10 cellular contexts compared by ENCODE assay signal in the genomic region with DNA sequence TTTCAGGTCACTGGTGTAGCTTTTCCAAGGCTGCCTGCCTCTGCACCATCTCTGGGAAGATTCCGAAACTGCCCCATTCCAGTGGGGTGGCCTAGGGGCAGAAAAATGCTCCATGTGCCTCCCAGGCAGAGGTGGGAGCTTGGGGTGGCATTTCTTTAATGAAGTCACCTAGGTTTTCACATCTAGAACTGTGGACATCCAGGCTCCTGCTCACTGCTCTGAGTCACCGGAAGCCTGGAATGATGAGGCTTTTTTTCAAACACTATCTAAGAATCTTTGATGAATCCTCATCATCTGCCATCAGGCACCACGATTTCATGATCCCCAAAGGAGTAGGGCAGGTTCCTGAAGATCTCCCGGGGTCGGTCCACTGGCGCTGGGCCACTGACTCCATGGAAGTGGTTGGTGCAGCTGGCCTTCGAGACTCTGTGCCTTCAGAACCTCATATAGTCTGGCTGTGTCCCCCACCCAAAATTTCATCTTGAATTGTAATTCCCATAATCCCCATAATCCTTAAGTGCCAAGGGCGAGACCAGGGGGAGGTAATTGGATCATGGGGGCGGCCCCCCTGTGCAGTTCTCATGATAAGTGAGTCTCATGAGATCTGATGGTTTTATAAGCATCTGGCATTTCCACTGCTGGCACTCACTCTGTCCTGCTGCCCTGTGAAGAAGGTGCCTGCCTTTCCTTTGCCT. TPM values are rescaled to one million over a fixed set of nuclear protein-coding genes. Genes with fewer than 3 reads are reported as not detected.
DNase-seq lines count a peak whose midpoint lies in the region; ATAC-seq and TF ChIP-seq lines count a peak whose summit lies in the region.
"Had no signal": no experiment of that assay in that cellular context is flagged by ENCODE, and none has a peak within 500 bp of the region (broad histone marks: within the 10 kb centered on the region; RNA-seq: fewer than 3 reads in every experiment).

No MANE protein-coding gene starts in this region.

- DNase-seq in DMS53 (lab: John Stamatoyannopoulos, UW) (peak; percentile 30), DMS53 treated with DMSO at 0.1 percent for 48 hours (lab: John Stamatoyannopoulos, UW; ENCODE audit: unreplicated experiment) (no peak), ascending aorta (ENCODE audit: low spot score in 2 of 2) (no peak), kidney tubule cell (ENCODE audit: low spot score) (peak; percentile 75), type B pancreatic cell (ENCODE audit: extremely low spot score, unreplicated experiment) (no peak), NCI-H2196 treated with DMSO at 0.1 percent for 48 hours (lab: John Stamatoyannopoulos, UW; ENCODE audit: unreplicated experiment) (no peak), mucosa of descending colon (no peak)
- no peak for DNase-seq in activated T-cell treated with anti-CD3 and anti-CD28 coated beads, Interleukin-2, amount 50 U/mL, for 24 hours
- DNase-seq: activated T-cell treated with anti-CD3 and anti-CD28 coated beads for 4 hours; stimulated activated naive B cell treated with anti-CD40 and anti-IgM and Interleukin-4, amounts not matched to agents 10 μg/mL and 1 μg/mL and 100 μg/mL, for 72 hours had no signal

- peak overlapping the region; percentile 66 to 86 for H3K27ac ChIP-seq in ascending aorta

- H3K4me1 Mint-ChIP-seq in type B pancreatic cell (ENCODE audit: unreplicated experiment), result peaks cover 28% of the 10 kb centered on the region
- H3K4me1 Mint-ChIP-seq in activated T-cell treated with anti-CD3 and anti-CD28 coated beads, Interleukin-2, amount 50 U/mL, for 24 hours (ENCODE audit: low read depth), result no peaks in the 10 kb centered on the region

- intact Hi-C loops in ascending aorta (cut with DNase I) (loop anchor here (2.0 to 5.0 kb wide), 4 partner anchors 29 to 305 kb away; a partner anchor contains a TSS), mucosa of descending colon (cut with DNase I, micrococcal nuclease) (no loop called here)

- H3K9me3 ChIP-seq in ascending aorta, result no peaks in the 10 kb centered on the region
- H3K9me3 ChIP-seq in mucosa of descending colon, result no peaks in the 10 kb centered on the region

- H3K4me3 ChIP-seq in ascending aorta (no peak overlapping the region), mucosa of descending colon (no peak overlapping the region)

- peak overlapping the region; percentile 3 for H3K27ac Mint-ChIP-seq in type B pancreatic cell
- no peak overlapping the region for H3K27ac Mint-ChIP-seq in activated T-cell treated with anti-CD3 and anti-CD28 coated beads, Interleukin-2, amount 50 U/mL, for 24 hours
- H3K27ac Mint-ChIP-seq: stimulated activated naive B cell treated with anti-CD40 and anti-IgM and Interleukin-4, amounts not matched to agents 10 μg/mL and 1 μg/mL and 100 μg/mL, for 72 hours had no signal

- H3K4me1 ChIP-seq in ascending aorta (peaks cover 28 to 56% of the 10 kb centered on the region in 2 donors), mucosa of descending colon (ENCODE audit: low read depth) (no peaks in the 10 kb centered on the region)

- no peaks in the 10 kb centered on the region for H3K36me3 Mint-ChIP-seq in type B pancreatic cell
- H3K36me3 Mint-ChIP-seq in activated T-cell treated with anti-CD3 and anti-CD28 coated beads, Interleukin-2, amount 50 U/mL, for 24 hours (ENCODE audit: low read depth), result no peaks in the 10 kb centered on the region
- H3K36me3 Mint-ChIP-seq: stimulated activated naive B cell treated with anti-CD40 and anti-IgM and Interleukin-4, amounts not matched to agents 10 μg/mL and 1 μg/mL and 100 μg/mL, for 72 hours had no signal

- H3K9me3 Mint-ChIP-seq in type B pancreatic cell, result no peaks in the 10 kb centered on the region
- no peaks in the 10 kb centered on the region for H3K9me3 Mint-ChIP-seq in activated T-cell treated with anti-CD3 and anti-CD28 coated beads, Interleukin-2, amount 50 U/mL, for 24 hours
- H3K9me3 Mint-ChIP-seq: stimulated activated naive B cell treated with anti-CD40 and anti-IgM and Interleukin-4, amounts not matched to agents 10 μg/mL and 1 μg/mL and 100 μg/mL, for 72 hours had no signal

- no peaks in the 10 kb centered on the region for H3K27me3 ChIP-seq in ascending aorta

- no peak overlapping the region for H3K4me3 Mint-ChIP-seq in type B pancreatic cell
- no peak overlapping the region for H3K4me3 Mint-ChIP-seq in activated T-cell treated with anti-CD3 and anti-CD28 coated beads, Interleukin-2, amount 50 U/mL, for 24 hours
- H3K4me3 Mint-ChIP-seq: stimulated activated naive B cell treated with anti-CD40 and anti-IgM and Interleukin-4, amounts not matched to agents 10 μg/mL and 1 μg/mL and 100 μg/mL, for 72 hours had no signal

- ATAC-seq in mucosa of descending colon, result no peak
- ATAC-seq: stimulated activated naive B cell treated with anti-CD40 and anti-IgM and Interleukin-4, amounts not matched to agents 10 μg/mL and 1 μg/mL and 100 μg/mL, for 72 hours had no signal

- no peaks in the 10 kb centered on the region for H3K27me3 Mint-ChIP-seq in type B pancreatic cell
- H3K27me3 Mint-ChIP-seq in activated T-cell treated with anti-CD3 and anti-CD28 coated beads, Interleukin-2, amount 50 U/mL, for 24 hours, result no peaks in the 10 kb centered on the region
- H3K27me3 Mint-ChIP-seq: stimulated activated naive B cell treated with anti-CD40 and anti-IgM and Interleukin-4, amounts not matched to agents 10 μg/mL and 1 μg/mL and 100 μg/mL, for 72 hours had no signal

- peaks cover 0 to 6% of the 10 kb centered on the region in 2 donors for H3K36me3 ChIP-seq in ascending aorta
- H3K36me3 ChIP-seq in mucosa of descending colon (ENCODE audit: low read depth), result no peaks in the 10 kb centered on the region

- TF ChIP-seq CTCF in ascending aorta (IDR thresholded peaks at IDR 0.05) (no peak), type B pancreatic cell (conservative IDR thresholded peaks at IDR 0.05) (no peak), mucosa of descending colon (IDR thresholded peaks at IDR 0.05) (no peak)

RNA-seq across cellular contexts. Expression of a gene that starts 37.1 kb away (rescaled TPM):
- total RNA-seq in ascending aorta, result 40.9 TPM
- total RNA-seq in type B pancreatic cell (ENCODE audit: low replicate concordance), result 16.6 and 23.3 TPM in 2 replicates
- total RNA-seq in mucosa of descending colon, result 10 to 100 TPM in 1 of 3 donors, 1 to 10 TPM in 2; 7.2 to 62.0 (median 9.7) TPM

Comparison
In these comparisons a context has a peak if more than half of its experiments do, and no peak if none do; other contexts are left out.
1. DNase-seq: peak in DMS53 (single experiment) and kidney tubule cell (single experiment); none in DMS53 treated with DMSO at 0.1 percent for 48 hours (single experiment), ascending aorta (0 of 2), type B pancreatic cell (single experiment), NCI-H2196 treated with DMSO at 0.1 percent for 48 hours (single experiment), activated T-cell treated with anti-CD3 and anti-CD28 coated beads, Interleukin-2, amount 50 U/mL, for 24 hours (single experiment) and mucosa of descending colon (0 of 3).